Comparison of ENCODE assay signal across 18 cellular contexts in the genomic region with DNA sequence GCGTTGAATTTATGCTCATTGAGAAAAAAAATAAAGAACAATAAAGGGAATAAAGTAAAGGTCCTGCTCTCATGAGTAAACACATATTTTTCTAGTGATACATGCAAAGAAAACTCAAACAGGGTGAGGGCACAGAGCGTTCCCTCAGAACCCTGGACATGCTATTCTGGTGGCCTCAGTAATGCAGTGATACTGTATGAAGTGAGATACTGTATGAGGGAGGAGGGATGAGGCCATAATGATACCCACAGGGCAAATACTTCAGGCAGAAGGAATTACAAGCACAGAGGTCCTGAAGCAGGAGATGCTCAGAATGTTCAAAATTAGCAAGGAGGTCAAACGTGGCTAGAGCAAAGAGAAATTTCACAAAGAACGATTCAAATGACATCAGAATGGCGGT. TPM values are rescaled to one million over a fixed set of nuclear protein-coding genes. Genes with fewer than 3 reads are reported as not detected.
DNase-seq lines count a peak whose midpoint lies in the region; ATAC-seq and TF ChIP-seq lines count a peak whose summit lies in the region.
"Had no signal": no experiment of that assay in that cellular context is flagged by ENCODE, and none has a peak within 500 bp of the region (broad histone marks: within the 10 kb centered on the region; RNA-seq: fewer than 3 reads in every experiment).

No MANE protein-coding gene starts in this region.

- H3K27ac ChIP-seq in SJSA1 (peak overlapping the region; percentile 87), epithelial cell of prostate (peak overlapping the region; percentile 97), A673 (ENCODE audit: low read depth, low read length, poor library complexity, severe bottlenecking) (no peak overlapping the region)
- H3K27ac ChIP-seq: cardiac muscle cell, upper lobe of right lung had no signal

- peak; percentile 96 for DNase-seq in EL
- peak; percentile 74 to 90 for DNase-seq in SJSA1 (ENCODE audit: low read depth in 1 of 2, low spot score in 2 of 2)
- peak; percentile 73 for DNase-seq in epithelial cell of prostate (ENCODE audit: low read depth, low spot score)
- DNase-seq in neural crest cell (ENCODE audit: low read depth, low spot score) = no peak
- no peak for DNase-seq in A673 (ENCODE audit: low spot score)
- no peak for DNase-seq in UCSD-AML1 (lab: John Stamatoyannopoulos, UW; ENCODE audit: unreplicated experiment)
- DNase-seq in NCI-H774 (lab: John Stamatoyannopoulos, UW) = no peak
- DNase-seq: activated CD4-positive, alpha-beta memory T cell treated with anti-CD3 and anti-CD28 coated beads, Interleukin-2, amount 10 ng/mL, durations not matched to agents 7 days and 5 days; activated gamma-delta T cell; DMS79; NCI-H187; posterior cingulate gyrus; SIG-M5; upper lobe of right lung had no signal

- no peaks in the 10 kb centered on the region for H3K27me3 ChIP-seq in SJSA1 (replicated peaks)
- H3K27me3 ChIP-seq in A673 (replicated peaks; ENCODE audit: insufficient read depth, low read depth, low read length, poor library complexity) = no peaks in the 10 kb centered on the region
- H3K27me3 ChIP-seq: cardiac muscle cell, upper lobe of right lung had no signal

- no peak for ATAC-seq in GM21717 (IDR thresholded peaks at IDR 0.05; ENCODE audit: unreplicated experiment)
- ATAC-seq: GM12878, upper lobe of right lung had no signal

- no TSS peak for BruUV-seq in A673 (replicated peaks; lab: Mats Ljungman, UMichigan)

- H3K27ac Mint-ChIP-seq in neural crest cell (ENCODE audit: unreplicated experiment) = peak overlapping the region; percentile 51
- H3K27ac Mint-ChIP-seq: activated CD4-positive, alpha-beta memory T cell treated with anti-CD3 and anti-CD28 coated beads, Interleukin-2, amount 10 ng/mL, durations not matched to agents 7 days and 5 days; B cell had no signal

- CTCF ChIA-PET in A673 (lab: Charles Lee) = no interaction called here

- no peaks in the 10 kb centered on the region for H3K27me3 Mint-ChIP-seq in neural crest cell (ENCODE audit: low read depth)
- H3K27me3 Mint-ChIP-seq: activated CD4-positive, alpha-beta memory T cell treated with anti-CD3 and anti-CD28 coated beads, Interleukin-2, amount 10 ng/mL, durations not matched to agents 7 days and 5 days; B cell had no signal

- TF ChIP-seq CTCF in neural crest cell (conservative IDR thresholded peaks at IDR 0.05) = no peak
- TF ChIP-seq CTCF in A673 (conservative IDR thresholded peaks at IDR 0.05; ENCODE audit: low read depth, low read length) = no peak

- peaks cover 8% of the 10 kb centered on the region for H3K9me3 Mint-ChIP-seq in neural crest cell

- intact Hi-C loops in A673 (cut with micrococcal nuclease; ENCODE audit: unreplicated experiment) = no loop called here

- H3K4me1 ChIP-seq in SJSA1 (replicated peaks) (peaks cover 50% of the 10 kb centered on the region), A673 (ENCODE audit: insufficient read depth, low read length, poor library complexity, severe bottlenecking) (peaks cover 31% of the 10 kb centered on the region)
- H3K4me1 ChIP-seq: upper lobe of right lung had no signal

- H3K36me3 ChIP-seq in SJSA1 (peaks cover 18% of the 10 kb centered on the region; the same call in 1 of the 2 replicates), A673 (ENCODE audit: insufficient read depth, low read length, poor library complexity, severe bottlenecking) (peaks cover 20% of the 10 kb centered on the region)

- no peak overlapping the region for H3K4me3 Mint-ChIP-seq in neural crest cell
- H3K4me3 Mint-ChIP-seq: activated CD4-positive, alpha-beta memory T cell treated with anti-CD3 and anti-CD28 coated beads, Interleukin-2, amount 10 ng/mL, durations not matched to agents 7 days and 5 days; B cell had no signal

- H3K4me3 ChIP-seq in SJSA1 (no peak overlapping the region), A673 (ENCODE audit: low read depth, low read length, poor library complexity, severe bottlenecking) (no peak overlapping the region)
- H3K4me3 ChIP-seq: cardiac muscle cell, GM12878, upper lobe of right lung had no signal

- POLR2A ChIA-PET in A673 (lab: Charles Lee; ENCODE audit: low non-redundant PET) = no interaction called here

- H3K9me3 ChIP-seq in SJSA1 (replicated peaks) (no peaks in the 10 kb centered on the region), A673 (ENCODE audit: low read depth, low read length, poor library complexity, severe bottlenecking) (peaks cover 6% of the 10 kb centered on the region)
- H3K9me3 ChIP-seq: upper lobe of right lung had no signal

- peaks cover 24% of the 10 kb centered on the region for H3K4me1 Mint-ChIP-seq in neural crest cell
- H3K4me1 Mint-ChIP-seq: B cell had no signal

- H3K36me3 Mint-ChIP-seq in neural crest cell (ENCODE audit: low read depth) = peaks cover 43% of the 10 kb centered on the region

RNA-seq across cellular contexts. Expression of a gene that starts 28.4 kb away (rescaled TPM):
- not detected in 2 replicates for total RNA-seq in SJSA1 (2014; rRNA removed; shearing (Covaris generic))
- total RNA-seq in neural crest cell (not detected in 2 replicates), A673 (2021) (not detected in 2 replicates)
- total RNA-seq: activated CD4-positive, alpha-beta memory T cell treated with anti-CD3 and anti-CD28 coated beads, Interleukin-2, amount 10 ng/mL, durations not matched to agents 7 days and 5 days; B cell; cardiac muscle cell; GM12878; upper lobe of right lung had no signal

Comparison
In these comparisons a context has a peak if more than half of its experiments do, and no peak if none do; other contexts are left out.
1. DNase-seq: peak in EL (single experiment), SJSA1 (2 of 2) and epithelial cell of prostate (single experiment); none in neural crest cell (single experiment), A673 (single experiment), UCSD-AML1 (single experiment) and NCI-H774 (single experiment).